In the genomic region with DNA sequence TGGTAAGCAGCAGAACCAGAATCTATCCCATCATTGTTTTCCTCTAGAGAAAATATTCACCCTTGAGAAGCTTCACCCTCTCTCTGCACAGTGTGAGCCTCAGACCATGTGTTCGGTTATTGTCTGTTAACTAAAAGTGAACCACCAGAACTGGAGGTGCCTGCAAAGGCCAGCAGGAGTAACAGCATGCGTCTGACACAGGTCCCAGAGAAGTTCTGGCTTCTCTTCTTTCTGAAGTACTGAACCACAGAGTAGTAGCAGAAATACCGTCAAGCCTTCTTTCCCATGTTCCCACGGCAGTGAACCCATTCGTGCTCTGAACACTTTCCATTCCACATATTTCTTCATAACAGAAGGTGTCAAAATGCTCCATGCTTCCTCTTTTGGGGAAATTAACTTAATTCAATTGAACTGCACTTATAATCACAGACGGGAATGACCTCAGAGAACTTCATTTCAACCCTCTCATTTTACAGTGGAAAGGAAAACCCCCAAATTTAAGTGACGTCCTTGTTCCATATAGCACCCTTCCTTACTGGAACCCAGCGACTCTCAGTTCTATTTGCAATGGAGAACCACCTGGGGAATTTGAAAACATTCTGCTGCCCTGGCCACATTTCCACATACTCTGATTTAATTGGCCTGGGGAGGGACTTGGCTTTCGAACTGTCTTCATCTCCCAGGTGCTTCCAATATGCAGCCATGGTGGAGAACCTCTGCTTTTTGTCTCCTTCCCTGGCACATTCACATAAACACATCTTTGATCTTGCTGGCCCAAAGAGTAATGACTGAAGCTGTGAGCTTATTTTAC, we compare ENCODE assay signal across 22 cellular contexts.
A peak's percentile ranks its signal among the peaks of the same experiment; 100 is the strongest.
DNase-seq lines count a peak whose midpoint lies in the region; ATAC-seq and TF ChIP-seq lines count a peak whose summit lies in the region.
"Had no signal": no experiment of that assay in that cellular context is flagged by ENCODE, and none has a peak within 500 bp of the region (broad histone marks: within the 10 kb centered on the region; RNA-seq: fewer than 3 reads in every experiment).

No MANE protein-coding gene starts in this region.

- no peak for TF ChIP-seq EP300 in gastroesophageal sphincter (IDR thresholded peaks at IDR 0.05)

- H3K27ac ChIP-seq in rectal smooth muscle tissue (ENCODE audit: low read depth, low read length) (peak overlapping the region; percentile 65), gastroesophageal sphincter (no peak overlapping the region)
- H3K27ac ChIP-seq: neural progenitor cell had no signal

- no peak for DNase-seq in activated CD4-positive, alpha-beta T cell treated with anti-CD3 and anti-CD28 coated beads for 36 hours
- DNase-seq in activated CD4-positive, alpha-beta T cell treated with anti-CD3 and anti-CD28 coated beads, Interleukin-2, amount 50 U/mL, for 4 hours: no peak
- DNase-seq in NCI-H69 (lab: John Stamatoyannopoulos, UW) (peak; percentile 5), globus pallidus (ENCODE audit: low spot score) (no peak), A172 (ENCODE audit: low spot score) (no peak)
- DNase-seq in activated naive CD8-positive, alpha-beta T cell treated with anti-CD3 and anti-CD28 coated beads, Interleukin-2, amount 50 U/mL, for 24 hours: no peak
- DNase-seq: activated CD8-positive, alpha-beta memory T cell treated with anti-CD3 and anti-CD28 coated beads, Interleukin-2, amount 50 U/mL, for 48 hours; cortex of kidney; EL; heart left ventricle; NCI-H1105 treated with DMSO at 0.1 percent for 48 hours; NCI-H2081; NCI-H526; T1000 had no signal

- POLR2A ChIA-PET in activated CD4-positive, alpha-beta T cell treated with anti-CD3 and anti-CD28 coated beads for 36 hours (lab: Charles Lee): interaction anchor here (1.3 kb wide), 1 partner anchor 14 kb away, joined by 4 read pairs; no protein-coding TSS in a partner anchor

- no peak overlapping the region for H3K4me3 Mint-ChIP-seq in activated CD4-positive, alpha-beta T cell treated with anti-CD3 and anti-CD28 coated beads for 36 hours
- peak overlapping the region; percentile 38 for H3K4me3 Mint-ChIP-seq in activated naive CD8-positive, alpha-beta T cell treated with anti-CD3 and anti-CD28 coated beads, Interleukin-2, amount 50 U/mL, for 24 hours
- H3K4me3 Mint-ChIP-seq: B cell, mesothelial cell of epicardium, neural progenitor cell had no signal

- peaks cover 26% of the 10 kb centered on the region for H3K9me3 Mint-ChIP-seq in activated CD4-positive, alpha-beta T cell treated with anti-CD3 and anti-CD28 coated beads for 36 hours (ENCODE audit: low read depth)
- peaks cover 25% of the 10 kb centered on the region for H3K9me3 Mint-ChIP-seq in activated naive CD8-positive, alpha-beta T cell treated with anti-CD3 and anti-CD28 coated beads, Interleukin-2, amount 50 U/mL, for 24 hours

- CTCF ChIA-PET in activated CD4-positive, alpha-beta T cell treated with anti-CD3 and anti-CD28 coated beads for 36 hours (lab: Charles Lee): interaction anchor here (0.7 to 1.1 kb wide), 3 partner anchors 8 to 317 kb away, joined by 3 to 9 read pairs (median 3); no protein-coding TSS in a partner anchor

- peaks cover 42% of the 10 kb centered on the region for H3K36me3 Mint-ChIP-seq in activated CD4-positive, alpha-beta T cell treated with anti-CD3 and anti-CD28 coated beads for 36 hours (ENCODE audit: low read depth)
- H3K36me3 Mint-ChIP-seq in activated naive CD8-positive, alpha-beta T cell treated with anti-CD3 and anti-CD28 coated beads, Interleukin-2, amount 50 U/mL, for 24 hours (ENCODE audit: low read depth): peaks cover 51% of the 10 kb centered on the region

- peak overlapping the region; percentile 91 for H3K27ac Mint-ChIP-seq in activated CD4-positive, alpha-beta T cell treated with anti-CD3 and anti-CD28 coated beads for 36 hours
- H3K27ac Mint-ChIP-seq in activated naive CD8-positive, alpha-beta T cell treated with anti-CD3 and anti-CD28 coated beads, Interleukin-2, amount 50 U/mL, for 24 hours: peak overlapping the region; percentile 89
- H3K27ac Mint-ChIP-seq: B cell, mesothelial cell of epicardium, neural progenitor cell, progenitor cell of endocrine pancreas had no signal

- H3K4me3 ChIP-seq in rectal smooth muscle tissue (ENCODE audit: low read length): no peak overlapping the region
- H3K4me3 ChIP-seq in gastroesophageal sphincter: no peak overlapping the region
- H3K4me3 ChIP-seq: heart left ventricle, neural progenitor cell had no signal

- peak; percentile 27 for ATAC-seq in activated CD4-positive, alpha-beta T cell treated with anti-CD3 and anti-CD28 coated beads for 36 hours
- peak; percentile 44 for ATAC-seq in activated naive CD8-positive, alpha-beta T cell treated with anti-CD3 and anti-CD28 coated beads, Interleukin-2, amount 50 U/mL, for 24 hours
- no peak for ATAC-seq in gastroesophageal sphincter
- ATAC-seq: heart left ventricle, left lobe of liver, SK-N-SH treated with all-trans-retinoic acid at 6 μM for 48 hours had no signal

- H3K27me3 Mint-ChIP-seq in activated CD4-positive, alpha-beta T cell treated with anti-CD3 and anti-CD28 coated beads for 36 hours: peaks cover 1% of the 10 kb centered on the region
- no peaks in the 10 kb centered on the region for H3K27me3 Mint-ChIP-seq in activated naive CD8-positive, alpha-beta T cell treated with anti-CD3 and anti-CD28 coated beads, Interleukin-2, amount 50 U/mL, for 24 hours
- H3K27me3 Mint-ChIP-seq: progenitor cell of endocrine pancreas had no signal

- H3K4me1 ChIP-seq in rectal smooth muscle tissue (ENCODE audit: control insufficient read depth, insufficient read depth, low read length) (peaks cover 3% of the 10 kb centered on the region), gastroesophageal sphincter (peaks cover 0 to 15% (median 0%) of the 10 kb centered on the region in 3 donors)
- H3K4me1 ChIP-seq: neural progenitor cell had no signal

- H3K9me3 ChIP-seq in gastroesophageal sphincter: peaks cover 0 to 8% (median 0%) of the 10 kb centered on the region in 3 donors

- no peak overlapping the region for H3K9ac ChIP-seq in rectal smooth muscle tissue (ENCODE audit: low read length)
- H3K9ac ChIP-seq: neural progenitor cell had no signal

- no peaks in the 10 kb centered on the region for H3K27me3 ChIP-seq in rectal smooth muscle tissue (ENCODE audit: control insufficient read depth, insufficient read depth, low read length)
- peaks cover 8% of the 10 kb centered on the region for H3K27me3 ChIP-seq in gastroesophageal sphincter
- H3K27me3 ChIP-seq: neural progenitor cell had no signal

- peaks cover 61% of the 10 kb centered on the region for H3K4me1 Mint-ChIP-seq in activated CD4-positive, alpha-beta T cell treated with anti-CD3 and anti-CD28 coated beads for 36 hours
- peaks cover 79% of the 10 kb centered on the region for H3K4me1 Mint-ChIP-seq in activated naive CD8-positive, alpha-beta T cell treated with anti-CD3 and anti-CD28 coated beads, Interleukin-2, amount 50 U/mL, for 24 hours
- H3K4me1 Mint-ChIP-seq: B cell, mesothelial cell of epicardium had no signal

- TF ChIP-seq CTCF in gastroesophageal sphincter (IDR thresholded peaks at IDR 0.05): no peak

- no peaks in the 10 kb centered on the region for H3K36me3 ChIP-seq in rectal smooth muscle tissue (ENCODE audit: control insufficient read depth, insufficient read depth, low read length)
- H3K36me3 ChIP-seq in gastroesophageal sphincter: no peaks in the 10 kb centered on the region
- H3K36me3 ChIP-seq: heart left ventricle, neural progenitor cell had no signal

- WGBS in gastroesophageal sphincter (ENCODE audit: low coverage in 1 of 2), 2 donors: 75 to 76% methylated on average over 6 to 7 of the region's 9 CpGs

- TF ChIP-seq POLR2A in gastroesophageal sphincter (IDR thresholded peaks at IDR 0.05): no peak

- intact Hi-C loops in activated CD4-positive, alpha-beta T cell treated with anti-CD3 and anti-CD28 coated beads for 36 hours (cut with DNase I, micrococcal nuclease): loop anchor here (2.0 to 10.0 kb wide), 15 partner anchors 32 to 968 kb away; no protein-coding TSS in a partner anchor
